Comparison of ENCODE assay signal across 8 cellular contexts in the genomic region with DNA sequence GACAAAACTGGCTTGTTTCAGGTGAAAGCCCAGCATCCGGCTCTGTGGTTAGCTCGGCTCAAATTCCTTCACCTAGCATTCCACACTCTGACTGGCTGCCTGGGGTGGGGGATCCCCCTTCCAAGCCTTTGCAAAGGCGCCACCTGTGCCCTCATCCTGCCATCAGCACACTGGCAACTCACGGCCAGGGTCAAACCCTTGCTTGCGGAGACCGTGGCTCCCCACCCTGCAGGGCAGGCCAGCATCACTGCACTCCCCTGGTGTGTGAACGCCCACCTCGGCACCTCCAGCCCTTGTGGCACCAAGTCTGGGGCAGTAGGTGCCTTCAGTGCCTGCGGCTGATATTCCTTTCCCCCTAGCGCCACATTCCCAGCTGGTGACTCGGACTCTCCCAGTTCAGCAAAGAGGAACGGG. TPM values are rescaled to one million over a fixed set of nuclear protein-coding genes. Genes with fewer than 3 reads are reported as not detected.
DNase-seq lines count a peak whose midpoint lies in the region; ATAC-seq, FAIRE-seq and TF ChIP-seq lines count a peak whose summit lies in the region.

No MANE protein-coding gene starts in this region.

- no peaks in the 10 kb centered on the region for H4K20me1 ChIP-seq in GM12878 (ENCODE audit: control insufficient read depth, insufficient read depth)

- peaks cover 14% of the 10 kb centered on the region for H3K79me2 ChIP-seq in GM12878 (ENCODE audit: control insufficient read depth, insufficient read depth, low read length)

- TF ChIP-seq POLR2A in GM12878 (IDR thresholded peaks at IDR 0.05; ENCODE audit: low read depth, low read length) (no peak), transverse colon (IDR thresholded peaks at IDR 0.05) (no peak)

- no peak for FAIRE-seq in GM12878 (lab: Jason Lieb, UNC)

- no peak for TF ChIP-seq CTCF in GM12878 (IDR thresholded peaks at IDR 0.05 in 2 of 3, conservative IDR thresholded peaks at IDR 0.05 in 1 of 3; ENCODE audit: control insufficient read depth in 2 of 3, extremely low read depth in 1 of 3, insufficient read depth in 1 of 3, low read depth in 3 of 3, low read length in 3 of 3)
- TF ChIP-seq CTCF in liver (IDR thresholded peaks at IDR 0.05; ENCODE audit: low read depth, low read length, missing input control), result no peak
- TF ChIP-seq CTCF in transverse colon (IDR thresholded peaks at IDR 0.05), result no peak

- intact Hi-C loops in Right ventricle myocardium inferior (cut with DNase I) (no loop called here), cardiac septum (cut with DNase I) (no loop called here), GM12878 (cut with micrococcal nuclease; ENCODE audit: unreplicated experiment) (no loop called here), transverse colon (cut with DNase I; ENCODE audit: low total_unique reads) (no loop called here)

- H3K36me3 ChIP-seq in GM12878 (ENCODE audit: control insufficient read depth in 2 of 2, insufficient read depth in 2 of 2, low read length in 1 of 2) (peaks cover 11 to 12% of the 10 kb centered on the region in 2 experiments; a peak in 3 of 4 replicates), liver (ENCODE audit: control insufficient read depth in 4 of 4, insufficient read depth in 3 of 4, low read depth in 1 of 4, low read length in 3 of 4) (peaks cover 7 to 22% (median 19%) of the 10 kb centered on the region in 4 donors), transverse colon (peaks cover 0 to 31% (median 12%) of the 10 kb centered on the region in 4 donors)

- POLR2A ChIA-PET in GM12878 (lab: Charles Lee), result interaction anchor here (0.5 kb wide), 1 partner anchor 41 kb away, joined by 3 read pairs; no protein-coding TSS in a partner anchor

- H3K9me3 ChIP-seq in GM12878 (replicated peaks; ENCODE audit: control insufficient read depth, insufficient read depth, low read length) (no peaks in the 10 kb centered on the region), liver (ENCODE audit: control insufficient read depth in 4 of 4, low read length in 3 of 4) (no peaks in the 10 kb centered on the region), transverse colon (no peaks in the 10 kb centered on the region)

- CTCF ChIA-PET in GM12878 (lab: Yijun Ruan, JAX), result interaction anchor here (0.5 to 1.4 kb wide), 3 partner anchors 8 to 67 kb away, joined by 4 to 6 read pairs (median 5); no protein-coding TSS in a partner anchor

- RAD21 ChIA-PET in GM12878 (lab: Charles Lee; ENCODE audit: unreplicated experiment), result no interaction called here

- TF ChIP-seq EP300 in GM12878 (IDR thresholded peaks at IDR 0.05; ENCODE audit: borderline replicate concordance in 1 of 2, control insufficient read depth in 1 of 2, low read depth in 2 of 2, low read length in 2 of 2), result no peak
- no peak for TF ChIP-seq EP300 in transverse colon (IDR thresholded peaks at IDR 0.05; ENCODE audit: low read depth)

- in situ Hi-C loops in GM12878 (cut with MboI), result no loop called here
- in situ Hi-C loops in transverse colon (cut with MboI; ENCODE audit: low pct_ligation_motif_present in 1 of 4, low pct_unique_long_range_greater_than_20kb in 1 of 4, low sequenced_read_pairs in 3 of 4), result no loop called here

- DNase-seq in Right ventricle myocardium inferior (ENCODE audit: missing footprints), result peak; percentile 39
- no peak for DNase-seq in cardiac septum (ENCODE audit: low spot score)
- no peak for DNase-seq in GM12878 (ENCODE audit: low read depth, low spot score)
- DNase-seq in transverse colon, result peak; percentile 27
- DNase-seq in NCI-H748 treated with DMSO at 0.1 percent for 48 hours (lab: John Stamatoyannopoulos, UW), result no peak
- no peak for DNase-seq in cortex of kidney (lab: John Stamatoyannopoulos, UW)

- SMC1A ChIA-PET in GM12878 (lab: Charles Lee; ENCODE audit: uncharacterized antibody, unreplicated experiment), result no interaction called here

- WGBS in GM12878 (ENCODE audit: insufficient coverage, insufficient replicate concordance, low lambda C conversion rate, missing lambda C conversion rate), result 26% methylated on average over 12 of the region's 12 CpGs
- 56% methylated on average over 12 of the region's 12 CpGs for WGBS in liver
- 10 to 19% methylated on average over 2 to 12 of the region's 12 CpGs for WGBS in transverse colon (ENCODE audit: low coverage in 1 of 2), 2 donors

- H3K27ac ChIP-seq in GM12878 (ENCODE audit: control insufficient read depth, insufficient read depth) (no peak overlapping the region), liver (ENCODE audit: low read depth in 1 of 2, low read length in 2 of 2) (peak overlapping the region; percentile 88 to 89), transverse colon (peak overlapping the region; percentile 97 to 99 (median 98))

- TF ChIP-seq RAD21 in GM12878 (IDR thresholded peaks at IDR 0.05; ENCODE audit: insufficient read depth, low read depth, low read length) (no peak), liver (IDR thresholded peaks at IDR 0.05) (no peak)

- H3K9ac ChIP-seq in GM12878 (ENCODE audit: control insufficient read depth, insufficient read depth, low read length) (peak overlapping the region; percentile 89), liver (ENCODE audit: low read depth in 1 of 2, low read length in 2 of 2) (peak overlapping the region in 1 of 2 donors; percentile 66)

- H3K4me3 ChIP-seq in GM12878 (peak overlapping the region; percentile 97), liver (ENCODE audit: low read depth in 1 of 3, low read length in 3 of 3) (peak overlapping the region in 2 of 3 donors; percentile 88 to 92), transverse colon (peak overlapping the region; percentile 95 to 98 (median 98))

- ATAC-seq in Right ventricle myocardium inferior, result no peak
- ATAC-seq in GM12878, result no peak
- no peak for ATAC-seq in HG03159 (IDR thresholded peaks at IDR 0.05; ENCODE audit: unreplicated experiment)

- peak overlapping the region; percentile 77 for H3K4me2 ChIP-seq in GM12878 (ENCODE audit: control insufficient read depth, insufficient read depth)

- H3K4me1 ChIP-seq in GM12878 (ENCODE audit: control insufficient read depth, insufficient read depth, low read length) (peaks cover 21% of the 10 kb centered on the region), liver (ENCODE audit: control insufficient read depth in 4 of 4, insufficient read depth in 4 of 4, low read length in 3 of 4) (peaks cover 24 to 51% (median 33%) of the 10 kb centered on the region in 4 donors), transverse colon (peaks cover 22 to 44% (median 39%) of the 10 kb centered on the region in 4 donors)

- H2AFZ ChIP-seq in GM12878 (ENCODE audit: control insufficient read depth, low read depth, low read length), result no peak overlapping the region

- H3K27me3 ChIP-seq in GM12878 (replicated peaks in 1 of 2; ENCODE audit: control insufficient read depth in 2 of 2, insufficient read depth in 2 of 2, low read length in 1 of 2) (no peaks in the 10 kb centered on the region), liver (ENCODE audit: control insufficient read depth in 4 of 4, insufficient read depth in 4 of 4, low read length in 3 of 4) (no peaks in the 10 kb centered on the region), transverse colon (no peaks in the 10 kb centered on the region)

- BruUV-seq in GM12878 (replicated peaks; lab: Mats Ljungman, UMichigan), result no TSS peak

RNA-seq across cellular contexts. Expression of a gene that starts 1.3 kb away (rescaled TPM):
- 299 TPM for total RNA-seq in Right ventricle myocardium inferior
- total RNA-seq in cardiac septum, result 294 TPM
- 93.7 and 103 TPM in 2 replicates for total RNA-seq in GM12878 (2013; cell fraction: nucleolus; rRNA removed)
- 109 and 118 TPM in 2 replicates for total RNA-seq in GM12878 (2014; rRNA removed)
- 83.1 and 84.3 TPM in 2 replicates for total RNA-seq in GM12878 (2014; rRNA removed; fragmentation: Illumina TruSeq; extraction: Trizol)
- 169 and 182 TPM in 2 replicates for total RNA-seq in GM12878 (2021)
- polyA plus RNA-seq in GM12878 (2011; ENCODE audit: low read depth), result 124 TPM
- 110 and 200 TPM in 2 replicates for polyA plus RNA-seq in GM12878 (2011; rRNA removed)
- polyA plus RNA-seq in GM12878 (2011; cell fraction: cytosol; rRNA removed), result 246 and 320 TPM in 2 replicates
- polyA plus RNA-seq in GM12878 (2011; cell fraction: nucleus; rRNA removed), result 551 and 585 TPM in 2 replicates
- polyA plus RNA-seq in GM12878 (2012), result 116 and 131 TPM in 2 replicates
- polyA plus RNA-seq in GM12878 (2014; fragmentation: Illumina TruSeq; extraction: Trizol), result 75.4 and 94.4 TPM in 2 replicates
- 10 to 100 TPM; 22.2 to 33.0 TPM for polyA plus RNA-seq in GM12878 (2014; fragmentation: Nextera tagmentation; extraction: Ambion mirVana)
- polyA plus RNA-seq in GM12878 (2014; rRNA removed), result 122 and 124 TPM in 2 replicates
- polyA plus RNA-seq in GM12878 (2016; fragmentation: Nextera tagmentation; extraction: Ambion mirVana), result 100 to 1,000 TPM; 128 to 139 TPM
- 230 and 280 TPM in 2 replicates for polyA minus RNA-seq in GM12878 (2011; rRNA and poly(A)+ RNA removed)
- polyA minus RNA-seq in GM12878 (2011; cell fraction: cytosol; rRNA and poly(A)+ RNA removed), result 123 and 124 TPM in 2 replicates
- 69.9 and 94.9 TPM in 2 replicates for polyA minus RNA-seq in GM12878 (2011; cell fraction: nucleus; rRNA and poly(A)+ RNA removed)
- 10 to 100 TPM; 73.4 to 90.9 TPM for total RNA-seq in liver
- 10 to 100 TPM; 49.3 to 79.3 TPM for polyA plus RNA-seq in liver
- 100 to 1,000 TPM; 365 to 919 (median 428) TPM for total RNA-seq in transverse colon

RNA-seq across cellular contexts. Expression of a gene that starts 3.2 kb away (rescaled TPM):
- total RNA-seq in Right ventricle myocardium inferior (31.3 TPM), cardiac septum (28.0 TPM), GM12878 (2014; rRNA removed) (6.6 and 7.3 TPM in 2 replicates), GM12878 (2014; rRNA removed; fragmentation: Illumina TruSeq; extraction: Trizol) (1.6 and 1.7 TPM in 2 replicates), GM12878 (2021) (8.3 and 8.4 TPM in 2 replicates), liver (10 to 100 TPM in 1 of 2 donors, 1 to 10 TPM in 1; 7.4 to 11.1 TPM), transverse colon (10 to 100 TPM in 3 of 4 donors, 1 to 10 TPM in 1; 7.4 to 48.0 (median 21.0) TPM)
- total RNA-seq in GM12878 (2013; cell fraction: nucleolus; rRNA removed), result 27.7 and 31.4 TPM in 2 replicates
- 1.2 TPM for polyA plus RNA-seq in GM12878 (2011; ENCODE audit: low read depth)
- polyA plus RNA-seq in GM12878 (2011; rRNA removed) (2.3 and 3.9 TPM in 2 replicates), GM12878 (2014; fragmentation: Illumina TruSeq; extraction: Trizol) (0.35 and 1.4 TPM in 2 replicates), GM12878 (2014; fragmentation: Nextera tagmentation; extraction: Ambion mirVana) (under 1 TPM; 0.16 to 0.42 TPM), GM12878 (2014; rRNA removed) (4.2 and 6.1 TPM in 2 replicates), GM12878 (2016; fragmentation: Nextera tagmentation; extraction: Ambion mirVana) (1 to 10 TPM; 7.1 to 9.2 TPM), liver (1 to 10 TPM; 4.1 to 5.8 TPM)
- polyA plus RNA-seq in GM12878 (2011; cell fraction: cytosol; rRNA removed), result 9.7 and 10.0 TPM in 2 replicates
- polyA plus RNA-seq in GM12878 (2011; cell fraction: nucleus; rRNA removed), result 24.2 and 29.4 TPM in 2 replicates
- polyA plus RNA-seq in GM12878 (2012), result 6.0 and 9.4 TPM in 2 replicates
- 7.0 and 15.9 TPM in 2 replicates for polyA minus RNA-seq in GM12878 (2011; rRNA and poly(A)+ RNA removed)
- 3.1 and 3.6 TPM in 2 replicates for polyA minus RNA-seq in GM12878 (2011; cell fraction: cytosol; rRNA and poly(A)+ RNA removed)
- polyA minus RNA-seq in GM12878 (2011; cell fraction: nucleus; rRNA and poly(A)+ RNA removed), result 15.2 and 20.4 TPM in 2 replicates

RNA-seq across cellular contexts. Expression of a gene that starts 31.8 kb away (rescaled TPM):
- total RNA-seq in Right ventricle myocardium inferior (8.4 TPM), cardiac septum (9.6 TPM), GM12878 (2014; rRNA removed) (5.9 and 7.8 TPM in 2 replicates), GM12878 (2014; rRNA removed; fragmentation: Illumina TruSeq; extraction: Trizol) (1.9 and 3.0 TPM in 2 replicates), GM12878 (2021) (8.8 and 9.2 TPM in 2 replicates), liver (10 to 100 TPM in 1 of 2 donors, 1 to 10 TPM in 1; 3.4 to 12.0 TPM), transverse colon (10 to 100 TPM; 11.1 to 18.0 (median 14.9) TPM)
- total RNA-seq in GM12878 (2013; cell fraction: nucleolus; rRNA removed), result 3.1 and 3.5 TPM in 2 replicates
- polyA plus RNA-seq in GM12878 (2011; ENCODE audit: low read depth), result 1.3 TPM
- polyA plus RNA-seq in GM12878 (2011; rRNA removed) (1.5 and 3.7 TPM in 2 replicates), GM12878 (2014; fragmentation: Illumina TruSeq; extraction: Trizol) (0.70 and 2.0 TPM in 2 replicates), GM12878 (2014; fragmentation: Nextera tagmentation; extraction: Ambion mirVana) (under 1 TPM; 0.02 TPM), GM12878 (2014; rRNA removed) (8.7 and 9.8 TPM in 2 replicates), GM12878 (2016; fragmentation: Nextera tagmentation; extraction: Ambion mirVana) (1 to 10 TPM in 1 of 2 experiments, under 1 TPM in 1; 0.82 to 1.3 TPM), liver (1 to 10 TPM in 1 of 2 donors, under 1 TPM in 1; 0.39 to 2.2 TPM)
- polyA plus RNA-seq in GM12878 (2011; cell fraction: cytosol; rRNA removed), result 6.0 and 9.3 TPM in 2 replicates
- 6.7 and 10.5 TPM in 2 replicates for polyA plus RNA-seq in GM12878 (2011; cell fraction: nucleus; rRNA removed)
- polyA plus RNA-seq in GM12878 (2012), result 2.8 and 3.0 TPM in 2 replicates
- 3.9 and 8.6 TPM in 2 replicates for polyA minus RNA-seq in GM12878 (2011; rRNA and poly(A)+ RNA removed)
- 3.6 and 4.1 TPM in 2 replicates for polyA minus RNA-seq in GM12878 (2011; cell fraction: cytosol; rRNA and poly(A)+ RNA removed)
- 1.9 and 3.4 TPM in 2 replicates for polyA minus RNA-seq in GM12878 (2011; cell fraction: nucleus; rRNA and poly(A)+ RNA removed)

RNA-seq across cellular contexts. Expression of a gene that starts 57.5 kb away (rescaled TPM):
- 10.4 TPM for total RNA-seq in Right ventricle myocardium inferior
- total RNA-seq in cardiac septum, result 14.1 TPM
- total RNA-seq in GM12878 (2013; cell fraction: nucleolus; rRNA removed), result 164 and 173 TPM in 2 replicates
- total RNA-seq in GM12878 (2014; rRNA removed), result 32.8 and 39.5 TPM in 2 replicates
- 31.3 and 33.6 TPM in 2 replicates for total RNA-seq in GM12878 (2014; rRNA removed; fragmentation: Illumina TruSeq; extraction: Trizol)
- 50.0 and 51.9 TPM in 2 replicates for total RNA-seq in GM12878 (2021)
- polyA plus RNA-seq in GM12878 (2011; ENCODE audit: low read depth), result 21.7 TPM
- polyA plus RNA-seq in GM12878 (2011; rRNA removed), result 21.6 and 25.3 TPM in 2 replicates
- polyA plus RNA-seq in GM12878 (2011; cell fraction: cytosol; rRNA removed), result 19.3 and 20.7 TPM in 2 replicates
- polyA plus RNA-seq in GM12878 (2011; cell fraction: nucleus; rRNA removed), result 38.3 and 45.7 TPM in 2 replicates
- polyA plus RNA-seq in GM12878 (2012), result 21.7 and 22.5 TPM in 2 replicates
- polyA plus RNA-seq in GM12878 (2014; fragmentation: Illumina TruSeq; extraction: Trizol), result 22.8 and 30.8 TPM in 2 replicates
- 10 to 100 TPM in 1 of 2 experiments, 1 to 10 TPM in 1; 4.2 to 11.5 TPM for polyA plus RNA-seq in GM12878 (2014; fragmentation: Nextera tagmentation; extraction: Ambion mirVana)
- 30.0 and 30.2 TPM in 2 replicates for polyA plus RNA-seq in GM12878 (2014; rRNA removed)
- 10 to 100 TPM; 35.3 to 39.4 TPM for polyA plus RNA-seq in GM12878 (2016; fragmentation: Nextera tagmentation; extraction: Ambion mirVana)
- 46.9 and 51.2 TPM in 2 replicates for polyA minus RNA-seq in GM12878 (2011; rRNA and poly(A)+ RNA removed)
- 11.1 and 19.5 TPM in 2 replicates for polyA minus RNA-seq in GM12878 (2011; cell fraction: cytosol; rRNA and poly(A)+ RNA removed)
- 39.4 and 60.5 TPM in 2 replicates for polyA minus RNA-seq in GM12878 (2011; cell fraction: nucleus; rRNA and poly(A)+ RNA removed)
- 10 to 100 TPM; 18.3 to 37.5 TPM for total RNA-seq in liver
- 10 to 100 TPM in 1 of 2 donors, 1 to 10 TPM in 1; 6.6 to 10.2 TPM for polyA plus RNA-seq in liver
- total RNA-seq in transverse colon, result 10 to 100 TPM; 12.0 to 79.0 (median 32.1) TPM

RNA-seq across cellular contexts. Expression of a gene that starts 57.8 kb away (rescaled TPM):
- total RNA-seq in Right ventricle myocardium inferior (11.8 TPM), cardiac septum (9.9 TPM), GM12878 (2014; rRNA removed) (10.4 and 11.6 TPM in 2 replicates), GM12878 (2014; rRNA removed; fragmentation: Illumina TruSeq; extraction: Trizol) (9.6 and 10.9 TPM in 2 replicates), GM12878 (2021) (14.6 and 16.4 TPM in 2 replicates), liver (1 to 10 TPM; 9.0 to 9.7 TPM), transverse colon (10 to 100 TPM; 12.1 to 20.6 (median 19.6) TPM)
- total RNA-seq in GM12878 (2013; cell fraction: nucleolus; rRNA removed), result 18.5 and 19.9 TPM in 2 replicates
- 7.6 TPM for polyA plus RNA-seq in GM12878 (2011; ENCODE audit: low read depth)
- polyA plus RNA-seq in GM12878 (2011; rRNA removed) (5.3 and 6.4 TPM in 2 replicates), GM12878 (2014; fragmentation: Illumina TruSeq; extraction: Trizol) (12.1 and 13.4 TPM in 2 replicates), GM12878 (2014; fragmentation: Nextera tagmentation; extraction: Ambion mirVana) (under 1 TPM; 0.52 to 0.77 TPM), GM12878 (2014; rRNA removed) (9.7 and 9.9 TPM in 2 replicates), GM12878 (2016; fragmentation: Nextera tagmentation; extraction: Ambion mirVana) (1 to 10 TPM; 4.5 to 4.7 TPM), liver (1 to 10 TPM in 1 of 2 donors, under 1 TPM in 1; 0.76 to 3.2 TPM)
- 7.0 and 7.7 TPM in 2 replicates for polyA plus RNA-seq in GM12878 (2011; cell fraction: cytosol; rRNA removed)
- 8.9 and 10.0 TPM in 2 replicates for polyA plus RNA-seq in GM12878 (2011; cell fraction: nucleus; rRNA removed)
- 10.2 and 10.3 TPM in 2 replicates for polyA plus RNA-seq in GM12878 (2012)
- polyA minus RNA-seq in GM12878 (2011; rRNA and poly(A)+ RNA removed), result 10.2 and 14.8 TPM in 2 replicates
- polyA minus RNA-seq in GM12878 (2011; cell fraction: cytosol; rRNA and poly(A)+ RNA removed), result 5.1 TPM in 2 replicates
- 8.0 and 12.5 TPM in 2 replicates for polyA minus RNA-seq in GM12878 (2011; cell fraction: nucleus; rRNA and poly(A)+ RNA removed)

Comparison
In these comparisons a context has a peak if more than half of its experiments do, and no peak if none do; other contexts are left out.
1. DNase-seq: peak in Right ventricle myocardium inferior (single experiment) and transverse colon (single experiment); none in cardiac septum (single experiment), GM12878 (single experiment), NCI-H748 treated with DMSO at 0.1 percent for 48 hours (single experiment) and cortex of kidney (single experiment).
2. Peak in every context shown above with its lines, with median percentiles within 50 percentile points of each other: H3K4me3 ChIP-seq.